ENCODE assay signal across 9 cellular contexts in the genomic region with DNA sequence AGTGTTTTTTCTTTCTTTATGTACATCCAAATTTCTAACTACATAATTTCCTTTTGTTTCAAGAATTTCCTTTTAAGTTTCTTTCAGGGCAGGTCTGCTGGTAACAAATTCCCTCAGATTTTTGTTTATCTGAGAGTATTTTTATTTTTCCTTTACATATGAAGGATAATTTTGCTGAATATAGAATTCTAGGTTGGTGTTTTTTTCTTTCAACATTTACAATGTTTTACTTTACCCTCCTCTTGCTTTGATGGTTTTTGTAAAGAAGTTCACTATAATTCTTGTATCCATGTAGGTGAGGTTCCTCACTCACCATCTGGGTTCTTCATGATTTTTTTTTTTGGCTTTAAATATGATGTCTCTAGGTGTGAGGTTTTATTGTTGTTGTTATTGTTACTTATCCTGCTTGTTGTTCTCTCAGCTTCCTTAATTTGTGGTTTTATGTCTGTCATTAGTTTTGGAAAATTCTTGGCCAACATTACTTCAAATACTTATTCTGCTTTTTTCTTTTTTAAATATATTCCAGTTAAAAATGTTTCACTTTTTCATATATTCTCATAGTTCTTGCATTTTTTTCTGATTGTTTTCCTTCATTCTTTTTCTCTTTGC.
"Had no signal": no experiment of that assay in that cellular context is flagged by ENCODE, and none has a peak within 500 bp of the region (broad histone marks: within the 10 kb centered on the region; RNA-seq: fewer than 3 reads in every experiment).

No MANE protein-coding gene starts in this region.

- H3K4me2 ChIP-seq: KMS-11 had no signal

- H3K36me3 ChIP-seq: HAP-1 had no signal

- H3K9ac ChIP-seq: GM23248, KMS-11 had no signal

- H3K4me1 ChIP-seq: HAP-1 had no signal

- H3K9me3 ChIP-seq: HAP-1 had no signal

- DNase-seq: GM23248, GOT3, H7, IMR-90, KBM-7 had no signal

- H3K4me3 ChIP-seq: GM23248, HAP-1 had no signal

- FAIRE-seq: HTR-8/SVneo had no signal

- H3K27ac ChIP-seq: GM23248, KMS-11 had no signal

- ATAC-seq: HCT116 had no signal

- H2AFZ ChIP-seq: GM23248 had no signal
